Comparison of ENCODE assay signal across 25 cellular contexts in the genomic region with DNA sequence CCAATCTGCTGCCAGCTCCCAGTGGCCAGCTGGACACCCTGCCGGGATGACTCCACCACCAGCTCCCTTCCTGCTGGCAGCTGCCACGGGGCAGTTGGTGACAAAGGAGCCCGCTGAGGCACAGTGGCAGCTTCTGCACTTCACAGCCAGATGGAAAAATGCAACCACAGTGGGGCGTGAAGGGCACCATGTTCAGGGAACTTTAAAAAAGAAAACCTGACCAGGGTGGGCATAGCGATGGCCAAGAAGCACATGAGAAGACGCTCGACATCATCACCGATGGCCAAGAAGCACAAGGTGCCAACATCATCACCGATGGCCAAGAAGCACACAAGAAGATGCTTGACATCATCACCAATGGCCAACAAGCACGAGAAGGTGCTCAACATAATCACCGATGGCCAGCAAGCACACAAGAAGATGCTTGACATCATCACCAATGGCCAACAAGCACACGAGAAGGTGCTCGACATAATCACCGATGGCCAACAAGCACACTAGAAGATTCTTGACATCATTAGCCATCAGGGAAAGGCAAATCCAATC.
"Had no signal": no experiment of that assay in that cellular context is flagged by ENCODE, and none has a peak within 500 bp of the region (broad histone marks: within the 10 kb centered on the region; RNA-seq: fewer than 3 reads in every experiment).

No MANE protein-coding gene starts in this region.

- DNase-seq: activated CD4-positive, alpha-beta T cell treated with anti-CD3 and anti-CD28 coated beads, Interleukin-2, amount 10 ng/mL, durations not matched to agents 7 days and 5 days; activated CD4-positive, alpha-beta T cell treated with anti-CD3 and anti-CD28 coated beads, Interleukin-2, amount 50 U/mL, for 48 hours; activated CD8-positive, alpha-beta memory T cell treated with anti-CD3 and anti-CD28 coated beads, Interleukin-2, amount 50 U/mL, for 4 hours; activated CD8-positive, alpha-beta T cell treated with anti-CD3 and anti-CD28 coated beads, Interleukin-2, amount 10 ng/mL, durations not matched to agents 7 days and 5 days; activated gamma-delta T cell treated with Interleukin-2 at 50 U/mL for 16 hours; activated naive CD4-positive, alpha-beta T cell treated with anti-CD3 and anti-CD28 coated beads for 36 hours; activated T-cell treated with anti-CD3 and anti-CD28 coated beads for 4 hours; activated T-cell treated with anti-CD3 and anti-CD28 coated beads, Interleukin-2, amount 50 U/mL, for 4 hours; anterior cingulate cortex; central memory CD4-positive, alpha-beta T cell; Kasumi-1; KG1; MG63; MV-4-11; NCI-H1092; NCI-H1436 treated with DMSO at 0.1 percent for 48 hours; NCI-H1694 treated with DMSO at 0.1 percent for 48 hours; NCI-H2029; NCI-H345; NCI-H524 treated with DMSO at 0.1 percent for 48 hours; SHP77; SJCRH30; SK-N-SH had no signal

- H3K9me3 ChIP-seq: adrenal gland, MG63, SJCRH30, SK-N-SH had no signal

- H3K36me3 ChIP-seq: adrenal gland, MG63, SJCRH30 had no signal

- FAIRE-seq: TTC549 had no signal

- H3K27ac ChIP-seq: adrenal gland, SJCRH30 had no signal

- H3K4me3 ChIP-seq: adrenal gland, MG63, SJCRH30 had no signal

- H3K27me3 ChIP-seq: adrenal gland, MG63, SJCRH30 had no signal
